In the genomic region with DNA sequence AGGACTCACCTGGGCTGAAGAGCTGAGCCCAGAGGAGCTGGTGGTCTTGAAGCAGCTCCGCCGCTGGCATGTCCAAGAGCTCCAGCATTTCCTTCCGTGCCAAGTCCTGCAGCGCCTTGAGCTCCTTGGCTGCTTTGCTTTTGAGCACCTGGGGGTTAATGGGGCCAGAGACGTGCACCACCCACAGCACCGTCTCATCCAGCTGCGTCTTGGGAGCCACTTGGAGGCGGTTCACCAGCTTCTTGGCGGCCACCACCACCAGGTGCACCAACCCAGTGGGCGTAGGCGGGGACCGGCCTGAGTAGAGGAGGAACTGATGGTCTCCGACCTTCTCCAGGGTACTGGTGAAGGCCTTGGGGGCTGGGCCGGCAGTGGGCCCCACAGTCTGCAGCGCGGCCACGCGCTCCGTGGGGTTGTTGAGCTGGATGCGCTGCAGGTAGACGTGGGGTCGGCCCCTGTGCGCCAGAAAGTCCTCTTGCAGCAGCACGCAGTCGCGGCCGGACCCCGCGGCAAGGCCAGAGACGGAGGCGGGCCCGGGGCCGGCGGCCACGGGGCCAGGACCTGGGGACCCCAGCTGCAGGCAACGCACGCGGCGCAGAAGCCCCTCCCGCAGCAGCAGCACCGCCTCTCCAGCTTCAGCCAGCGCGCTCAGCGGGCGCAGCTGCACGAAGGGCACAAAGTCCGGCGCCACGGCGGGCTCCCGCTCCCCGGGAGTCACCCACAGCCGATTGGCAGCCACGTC, we compare ENCODE assay signal across 8 cellular contexts. TPM values are rescaled to one million over a fixed set of nuclear protein-coding genes. Genes with fewer than 3 reads are reported as not detected.
A peak's percentile ranks its signal among the peaks of the same experiment; 100 is the strongest.
DNase-seq lines count a peak whose midpoint lies in the region; ATAC-seq and TF ChIP-seq lines count a peak whose summit lies in the region.
"Not testable (repeated sequence)": the region's sequence is repeated elsewhere in the genome, so short reads cannot be mapped to it uniquely, and the experiment has no call there.

No MANE protein-coding gene starts in this region.

- ATAC-seq in activated B cell treated with CpG ODN at 0.5 μM for 24 hours (ENCODE audit: low read depth): peak; percentile 23

- not testable (repeated sequence) for H2AFZ ChIP-seq in H9 (ENCODE audit: low read length); neural progenitor cell (replicated peaks)

- H3K9me3 Mint-ChIP-seq in H9; activated B cell treated with CpG ODN at 0.5 μM for 24 hours; chondrocyte (ENCODE audit: low read depth); neural progenitor cell: not testable (repeated sequence)

- H4K91ac ChIP-seq in H9 (ENCODE audit: insufficient read length, low read depth, low read length): not testable (repeated sequence)

- peaks cover 21% of the 10 kb centered on the region for H3F3A ChIP-seq in neural progenitor cell (ENCODE audit: low read depth)

- not testable (repeated sequence) for H3K18ac ChIP-seq in H9 (ENCODE audit: insufficient read length, low read depth, low read length)

- not testable (repeated sequence) for H3K23me2 ChIP-seq in H9 (ENCODE audit: insufficient read length, low read depth, low read length, poor library complexity, severe bottlenecking)

- not testable (repeated sequence) for H3T11ph ChIP-seq in H9 (ENCODE audit: low read length)

- not testable (repeated sequence) for H3K23ac ChIP-seq in H9 (ENCODE audit: insufficient read length, low read depth, low read length)

- H2BK20ac ChIP-seq in H9 (ENCODE audit: low read depth, low read length, poor library complexity, severe bottlenecking): not testable (repeated sequence)

- intact Hi-C loops in activated B cell treated with CpG ODN at 0.5 μM for 24 hours (cut with micrococcal nuclease): not testable (repeated sequence)

- not testable (repeated sequence) for H2BK12ac ChIP-seq in H9 (ENCODE audit: insufficient read length, low read depth, low read length)

- H4K20me1 ChIP-seq in H9 (ENCODE audit: control insufficient read depth, insufficient read depth, insufficient read length): not testable (repeated sequence)
- H4K20me1 ChIP-seq in neural progenitor cell (ENCODE audit: low read depth): peaks cover 41% of the 10 kb centered on the region

- H2BK120ac ChIP-seq in H9 (ENCODE audit: low read depth, low read length, poor library complexity, severe bottlenecking): not testable (repeated sequence)

- not testable (repeated sequence) for H3K27ac Mint-ChIP-seq in H9; chondrocyte (ENCODE audit: unreplicated experiment); neural progenitor cell
- H3K27ac Mint-ChIP-seq in activated B cell treated with CpG ODN at 0.5 μM for 24 hours: peak overlapping the region; percentile 32

- H2BK15ac ChIP-seq in H9 (ENCODE audit: low read depth, low read length): not testable (repeated sequence)

- H3K9me3 ChIP-seq in H9 (ENCODE audit: control insufficient read depth, low read depth, low read length); HUES64 (ENCODE audit: insufficient read depth, low read depth, low read length); neural progenitor cell (ENCODE audit: low read depth); tibial nerve: not testable (repeated sequence)

- H3K27ac ChIP-seq in H9 (ENCODE audit: insufficient read length, low read depth, low read length); HUES64 (ENCODE audit: low read depth, low read length); neural progenitor cell: not testable (repeated sequence)
- peak overlapping the region in 2 of 4 donors; percentile 19 to 37 for H3K27ac ChIP-seq in tibial nerve

- H3K36me3 Mint-ChIP-seq in H9 (ENCODE audit: insufficient read depth in 1 of 3, low read depth in 3 of 3) (peaks cover 18 to 37% (median 33%) of the 10 kb centered on the region in 3 experiments; a peak in 6 of 7 replicates), activated B cell treated with CpG ODN at 0.5 μM for 24 hours (ENCODE audit: low read depth) (peaks cover 41% of the 10 kb centered on the region), neural progenitor cell (peaks cover 14% of the 10 kb centered on the region)
- not testable (repeated sequence) for H3K36me3 Mint-ChIP-seq in chondrocyte (ENCODE audit: low read depth)

- not testable (repeated sequence) for H3K27me3 Mint-ChIP-seq in H9 (ENCODE audit: low read depth); activated B cell treated with CpG ODN at 0.5 μM for 24 hours; chondrocyte (ENCODE audit: low read depth); neural progenitor cell (ENCODE audit: insufficient read depth, low read depth)

- not testable (repeated sequence) for H4K5ac ChIP-seq in H9 (ENCODE audit: insufficient read length, low read depth, low read length)

- H3K4me3 Mint-ChIP-seq in H9: peak overlapping the region; percentile 69 to 76
- peak overlapping the region; percentile 83 for H3K4me3 Mint-ChIP-seq in activated B cell treated with CpG ODN at 0.5 μM for 24 hours
- peak overlapping the region; percentile 79 for H3K4me3 Mint-ChIP-seq in chondrocyte (ENCODE audit: unreplicated experiment)
- H3K4me3 Mint-ChIP-seq in neural progenitor cell: peak overlapping the region; percentile 86

- DNase-seq in H9; activated B cell treated with CpG ODN at 0.5 μM for 24 hours; chondrocyte (ENCODE audit: low spot score); neural progenitor cell (ENCODE audit: low spot score); tibial nerve (ENCODE audit: low spot score in 2 of 2): not testable (repeated sequence)

- not testable (repeated sequence) for H3K56ac ChIP-seq in H9 (ENCODE audit: insufficient read length, low read depth, low read length)

- not testable (repeated sequence) for H3K4ac ChIP-seq in H9 (ENCODE audit: low read depth, low read length)

- CTCF ChIA-PET in activated B cell treated with CpG ODN at 0.5 μM for 24 hours (lab: Charles Lee): not testable (repeated sequence)

- not testable (repeated sequence) for H2AK5ac ChIP-seq in H9 (ENCODE audit: insufficient read length, low read length)

- H3K4me3 ChIP-seq in GM08714 (ENCODE audit: low read length) (peak overlapping the region; percentile 66), HUES64 (ENCODE audit: low read length) (peak overlapping the region; percentile 63), iPS-11a (ENCODE audit: low read depth, low read length) (peak overlapping the region; percentile 47), neural progenitor cell (peak overlapping the region; percentile 61), tibial nerve (peak overlapping the region; percentile 42 to 77 (median 56))

- H3K27me3 ChIP-seq in H9 (ENCODE audit: insufficient read depth, low read length); HUES64 (ENCODE audit: insufficient read depth, low read length); neural progenitor cell; tibial nerve: not testable (repeated sequence)

- H3K4me1 Mint-ChIP-seq in H9 (peaks cover 17 to 22% of the 10 kb centered on the region in 2 experiments), activated B cell treated with CpG ODN at 0.5 μM for 24 hours (peaks cover 46% of the 10 kb centered on the region), chondrocyte (ENCODE audit: low read depth) (peaks cover 46% of the 10 kb centered on the region), neural progenitor cell (peaks cover 39% of the 10 kb centered on the region)

- TF ChIP-seq POLR2A in tibial nerve (IDR thresholded peaks at IDR 0.05): not testable (repeated sequence)

- H3K4me2 ChIP-seq in H9 (ENCODE audit: insufficient read depth, insufficient read length, low read length) (peak overlapping the region; percentile 89), neural progenitor cell (peak overlapping the region; percentile 94)

- POLR2A ChIA-PET in activated B cell treated with CpG ODN at 0.5 μM for 24 hours (lab: Charles Lee): interaction anchor here (0.6 to 2.4 kb wide), 7 partner anchors 8 to 233 kb away, joined by 3 to 161 read pairs (median 5); partner anchors contain the start of genes CLCN6, MFN2 and MTHFR

- H3K14ac ChIP-seq in H9 (ENCODE audit: insufficient read depth, low read length): not testable (repeated sequence)

- not testable (repeated sequence) for H4K8ac ChIP-seq in H9 (replicated peaks; ENCODE audit: insufficient read length, low read depth, low read length)

- H3K36me3 ChIP-seq in HUES64 (ENCODE audit: insufficient read depth, low read length): peaks cover 32% of the 10 kb centered on the region
- H3K36me3 ChIP-seq in neural progenitor cell: not testable (repeated sequence)
- peaks cover 0 to 36% (median 11%) of the 10 kb centered on the region in 3 donors for H3K36me3 ChIP-seq in tibial nerve

- not testable (repeated sequence) for TF ChIP-seq CTCF in H9 (conservative IDR thresholded peaks at IDR 0.05); activated B cell treated with CpG ODN at 0.5 μM for 24 hours (IDR thresholded peaks at IDR 0.05); chondrocyte (IDR thresholded peaks at IDR 0.05); neural progenitor cell (IDR thresholded peaks at IDR 0.05); tibial nerve (IDR thresholded peaks at IDR 0.05)

- not testable (repeated sequence) for H2BK5ac ChIP-seq in H9 (ENCODE audit: insufficient read length, low read length)

- H3K79me2 ChIP-seq in H9 (ENCODE audit: insufficient read depth, low read length): not testable (repeated sequence)
- H3K79me2 ChIP-seq in neural progenitor cell (ENCODE audit: low read depth): peaks cover 32% of the 10 kb centered on the region

- not testable (repeated sequence) for H3K9ac ChIP-seq in H9 (ENCODE audit: extremely low read depth, insufficient read length, low read length)
- H3K9ac ChIP-seq in HUES64 (ENCODE audit: low read depth, low read length) (peak overlapping the region; percentile 63), neural progenitor cell (peak overlapping the region; percentile 55)

- WGBS in H9 (ENCODE audit: extremely low coverage, insufficient read length, low lambda C conversion rate): no CpG with 5 or more reads among the region's 54 CpGs
- 10% methylated on average over 29 of the region's 54 CpGs for WGBS in HUES64
- WGBS in tibial nerve, 2 donors: 27 to 39% methylated on average over 4 to 6 of the region's 54 CpGs

- H3K4me1 ChIP-seq in H9 (ENCODE audit: insufficient read depth, low read length); HUES64 (ENCODE audit: insufficient read depth, low read length): not testable (repeated sequence)
- H3K4me1 ChIP-seq in neural progenitor cell (peaks cover 29% of the 10 kb centered on the region), tibial nerve (peaks cover 0 to 80% (median 45%) of the 10 kb centered on the region in 4 donors)

- not testable (repeated sequence) for H3K79me1 ChIP-seq in H9 (ENCODE audit: insufficient read depth, low read depth, low read length, poor library complexity, severe bottlenecking)

- not testable (repeated sequence) for TF ChIP-seq EP300 in tibial nerve (IDR thresholded peaks at IDR 0.05)

RNA-seq across cellular contexts. Expression of gene KIAA2013, which starts 0.9 kb away (rescaled TPM):
- 45.7 and 46.8 TPM in 2 replicates for total RNA-seq in H9 (2021)
- polyA plus RNA-seq in HUES64 (2013, experiment 1 of 2): 25.1 TPM
- 24.4 TPM for polyA plus RNA-seq in HUES64 (2013, experiment 2 of 2)
- 34.8 and 37.4 TPM in 2 replicates for total RNA-seq in activated B cell treated with CpG ODN at 0.5 μM for 24 hours
- total RNA-seq in chondrocyte: 46.3 to 51.4 TPM (median 47.6 TPM) in 3 replicates
- 17.3 and 51.9 TPM in 2 replicates for total RNA-seq in neural progenitor cell (ENCODE audit: low replicate concordance)
- 10 to 100 TPM; 50.0 to 73.7 (median 55.6) TPM for total RNA-seq in tibial nerve

RNA-seq across cellular contexts. Expression of gene PLOD1, which starts 9.2 kb away (rescaled TPM):
- total RNA-seq in H9 (2021) (57.0 TPM in 2 replicates), activated B cell treated with CpG ODN at 0.5 μM for 24 hours (15.7 and 18.6 TPM in 2 replicates), chondrocyte (344 to 509 TPM (median 477 TPM) in 3 replicates), neural progenitor cell (ENCODE audit: low replicate concordance) (27.2 and 73.5 TPM in 2 replicates), tibial nerve (10 to 100 TPM; 52.8 to 87.9 (median 64.0) TPM)
- polyA plus RNA-seq in HUES64 (2013, experiment 1 of 2): 38.4 TPM
- polyA plus RNA-seq in HUES64 (2013, experiment 2 of 2): 43.2 TPM

RNA-seq across cellular contexts. Expression of gene MFN2, which starts 54.9 kb away (rescaled TPM):
- 61.4 and 63.3 TPM in 2 replicates for total RNA-seq in H9 (2021)
- 39.3 TPM for polyA plus RNA-seq in HUES64 (2013, experiment 1 of 2)
- polyA plus RNA-seq in HUES64 (2013, experiment 2 of 2): 40.1 TPM
- 46.5 and 54.1 TPM in 2 replicates for total RNA-seq in activated B cell treated with CpG ODN at 0.5 μM for 24 hours
- total RNA-seq in chondrocyte: 53.1 to 68.8 TPM (median 56.6 TPM) in 3 replicates
- total RNA-seq in neural progenitor cell (ENCODE audit: low replicate concordance): 29.6 and 41.9 TPM in 2 replicates
- 10 to 100 TPM; 53.8 to 71.6 (median 58.7) TPM for total RNA-seq in tibial nerve
